Comparison of ENCODE assay signal across 16 cellular contexts in the genomic region with DNA sequence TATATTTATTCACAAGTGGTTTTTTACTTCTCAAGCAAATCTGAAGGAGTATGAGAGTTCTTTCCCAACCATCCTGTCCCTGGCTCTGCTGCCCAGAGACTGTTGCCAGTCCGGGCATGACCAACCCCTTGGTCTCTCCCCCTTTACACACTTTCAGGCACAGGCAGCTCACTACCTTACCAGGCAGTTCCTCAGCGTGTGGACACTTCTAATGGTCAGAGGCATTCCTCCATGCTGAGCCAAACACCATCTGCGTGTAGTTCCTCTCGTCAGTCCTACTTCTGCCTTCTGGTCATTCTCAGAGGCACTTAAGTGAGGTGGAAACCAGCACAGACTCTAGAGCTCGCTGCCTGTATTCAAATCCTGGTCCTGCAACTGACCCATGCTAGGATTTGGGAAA.
"Had no signal": no experiment of that assay in that cellular context is flagged by ENCODE, and none has a peak within 500 bp of the region (broad histone marks: within the 10 kb centered on the region; RNA-seq: fewer than 3 reads in every experiment).

No MANE protein-coding gene starts in this region.

- FAIRE-seq: astrocyte, keratinocyte had no signal

- DNase-seq: activated CD4-positive, alpha-beta T cell treated with anti-CD3 and anti-CD28 coated beads, Interleukin-2, amount 50 U/mL, for 1 hour; activated effector memory CD4-positive, alpha-beta T cell treated with Interleukin-2 at 50 U/mL for 16 hours; activated naive CD4-positive, alpha-beta T cell treated with anti-CD3 and anti-CD28 coated beads, Interleukin-2, amount 50 U/mL, for 16 hours; activated T-cell treated with anti-CD3 and anti-CD28 coated beads, Interleukin-2, amount 50 U/mL, for 4 hours; endodermal cell; erythroblast; midbrain; sigmoid colon; spleen; thyroid gland had no signal

- ATAC-seq: activated T-cell treated with anti-CD3 and anti-CD28 coated beads, Interleukin-2, amount 50 U/mL, for 4 hours had no signal

- H3K4me3 Mint-ChIP-seq: activated T-cell treated with anti-CD3 and anti-CD28 coated beads, Interleukin-2, amount 50 U/mL, for 4 hours; endodermal cell had no signal

- H3K9me3 ChIP-seq: gastrocnemius medialis, prostate gland, sigmoid colon, spleen, thyroid gland had no signal

- H3K27ac Mint-ChIP-seq: endodermal cell had no signal

- H3K4me1 ChIP-seq: prostate gland, thyroid gland had no signal

- H3K27ac ChIP-seq: dorsolateral prefrontal cortex, prostate gland, sigmoid colon, SK-N-MC, spleen, thyroid gland had no signal

- H3K27me3 ChIP-seq: dorsolateral prefrontal cortex, gastrocnemius medialis, sigmoid colon, thyroid gland had no signal

- H3K36me3 ChIP-seq: prostate gland, spleen had no signal

- H3K4me3 ChIP-seq: gastrocnemius medialis, prostate gland, sigmoid colon, SK-N-MC, spleen, thyroid gland had no signal

- H3K4me1 Mint-ChIP-seq: endodermal cell had no signal
